17 cellular contexts compared by ENCODE assay signal in the genomic region with DNA sequence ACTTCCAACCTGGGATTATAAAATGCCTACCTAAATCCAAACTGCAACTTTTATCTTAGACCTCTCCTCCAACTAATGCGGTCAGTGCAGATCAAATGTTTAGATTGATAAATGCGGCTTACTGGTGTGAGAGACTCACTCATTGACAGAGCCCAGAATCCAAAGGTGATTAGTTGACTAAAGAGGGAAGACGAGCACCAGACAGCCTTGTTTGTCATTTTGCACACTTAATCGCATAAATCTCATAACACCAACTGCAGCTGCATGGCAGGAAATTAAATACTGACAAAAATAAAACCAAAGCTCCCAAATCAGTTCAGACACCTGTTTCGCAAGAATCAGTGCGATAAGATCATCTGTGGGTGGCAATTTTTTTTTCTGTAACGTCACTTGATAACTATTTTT. TPM values are rescaled to one million over a fixed set of nuclear protein-coding genes. Genes with fewer than 3 reads are reported as not detected.
DNase-seq lines count a peak whose midpoint lies in the region; ATAC-seq, FAIRE-seq and TF ChIP-seq lines count a peak whose summit lies in the region.
"Had no signal": no experiment of that assay in that cellular context is flagged by ENCODE, and none has a peak within 500 bp of the region (broad histone marks: within the 10 kb centered on the region; RNA-seq: fewer than 3 reads in every experiment).

No MANE protein-coding gene starts in this region.

- no peak overlapping the region for H3K9ac ChIP-seq in K562 (ENCODE audit: insufficient read depth in 1 of 2, low read depth in 2 of 2, low read length in 2 of 2)

- TF ChIP-seq RAD21 in A549 (conservative IDR thresholded peaks at IDR 0.05 in 1 of 2, IDR thresholded peaks at IDR 0.05 in 1 of 2) (no peak), K562 (CRISPR knock-in tag; conservative IDR thresholded peaks at IDR 0.05 in 1 of 2, IDR thresholded peaks at IDR 0.05 in 1 of 2) (no peak)

- H3K4me1 ChIP-seq in A549, result peaks cover 25% of the 10 kb centered on the region
- H3K4me1 ChIP-seq in K562 (replicated peaks in 1 of 2; ENCODE audit: control insufficient read depth in 2 of 2, insufficient read depth in 2 of 2, low read length in 2 of 2), result no peaks in the 10 kb centered on the region
- no peaks in the 10 kb centered on the region for H3K4me1 ChIP-seq in ovary (ENCODE audit: insufficient read depth)

- no peak overlapping the region for H3K4me3 ChIP-seq in A549
- no peak overlapping the region for H3K4me3 ChIP-seq in K562
- H3K4me3 ChIP-seq in ovary, result no peak overlapping the region

- no peak overlapping the region for H3K4me3 Mint-ChIP-seq in chondrocyte (ENCODE audit: unreplicated experiment)
- H3K4me3 Mint-ChIP-seq: CD14-positive monocyte, IgD-negative memory B cell had no signal

- DNase-seq in A549 (ENCODE audit: low read depth in 1 of 2, low spot score in 1 of 2) (no peak), EH (ENCODE audit: low read depth) (peak; percentile 11), NCI-H82 treated with DMSO at 0.1 percent for 48 hours (lab: John Stamatoyannopoulos, UW; ENCODE audit: unreplicated experiment) (peak; percentile 71), K562 (ENCODE audit: extremely low read depth in 1 of 4, low spot score in 3 of 4) (no peak), ovary (no peak), GM19238 (ENCODE audit: insufficient read length, low spot score) (no peak), chondrocyte (ENCODE audit: low spot score) (no peak)
- DNase-seq: Calu3, DMS79 treated with DMSO at 0.1 percent for 48 hours, HCEC 1CT, NCI-H446, SHP77 had no signal

- H3K9me1 ChIP-seq in K562 (ENCODE audit: control insufficient read depth, insufficient read depth, low read length), result no peaks in the 10 kb centered on the region

- peaks cover 4% of the 10 kb centered on the region for H3K27me3 Mint-ChIP-seq in chondrocyte (ENCODE audit: low read depth)

- no peak for TF ChIP-seq CTCF in A549 (IDR thresholded peaks at IDR 0.05)
- no peak for TF ChIP-seq CTCF in K562 (IDR thresholded peaks at IDR 0.05 in 2 of 3, conservative IDR thresholded peaks at IDR 0.05 in 1 of 3; ENCODE audit: insufficient read depth in 2 of 3, low read depth in 1 of 3, low read length in 3 of 3)
- TF ChIP-seq CTCF in ovary (IDR thresholded peaks at IDR 0.05), result no peak
- TF ChIP-seq CTCF in chondrocyte (IDR thresholded peaks at IDR 0.05), result no peak

- H3K27ac Mint-ChIP-seq in chondrocyte (ENCODE audit: unreplicated experiment), result no peak overlapping the region
- H3K27ac Mint-ChIP-seq: CD14-positive monocyte, IgD-negative memory B cell had no signal

- H3K4me1 Mint-ChIP-seq in chondrocyte (ENCODE audit: low read depth), result peaks cover 3% of the 10 kb centered on the region
- H3K4me1 Mint-ChIP-seq: CD14-positive monocyte, IgD-negative memory B cell had no signal

- no peaks in the 10 kb centered on the region for H3K36me3 ChIP-seq in K562 (ENCODE audit: control insufficient read depth, insufficient read depth, low read length)
- H3K36me3 ChIP-seq in ovary, result no peaks in the 10 kb centered on the region

- intact Hi-C loops in K562 (cut with micrococcal nuclease), result no loop called here
- intact Hi-C loops in ovary (cut with DNase I), result loop anchor here in 1 of 4 donors (10.0 kb wide), 1 partner anchor 140 kb away; no protein-coding TSS in a partner anchor

- H3K79me2 ChIP-seq in K562 (ENCODE audit: control insufficient read depth, insufficient read depth, low read length), result no peaks in the 10 kb centered on the region

- H4K20me1 ChIP-seq in K562 (replicated peaks; ENCODE audit: control insufficient read depth, insufficient read depth, low read length), result no peaks in the 10 kb centered on the region; the same call in 1 of the 2 replicates

- no peak overlapping the region for H2AFZ ChIP-seq in K562 (ENCODE audit: low read depth, low read length)

- in situ Hi-C loops in K562 (cut with MboI), result no loop called here

- H3K27ac ChIP-seq in A549, result no peak overlapping the region
- no peak overlapping the region for H3K27ac ChIP-seq in K562 (ENCODE audit: extremely low read depth, low read depth, low read length)
- H3K27ac ChIP-seq in ovary, result no peak overlapping the region

- no peak for ATAC-seq in A549
- no peak for ATAC-seq in K562
- no peak for ATAC-seq in GM19452 (IDR thresholded peaks at IDR 0.05; ENCODE audit: unreplicated experiment)

- POLR2A ChIA-PET in A549 (lab: Yijun Ruan, JAX), result no interaction called here
- POLR2A ChIA-PET in K562 (lab: Yijun Ruan, JAX), result no interaction called here

- CTCF ChIA-PET in A549 (lab: Yijun Ruan, JAX), result interaction anchor here (3.0 to 3.1 kb wide), 2 partner anchors 20 to 143 kb away, joined by 15 to 45 read pairs; no protein-coding TSS in a partner anchor
- CTCF ChIA-PET in K562 (lab: Yijun Ruan, JAX; ENCODE audit: low intra/inter-chr PET ratio), result no interaction called here

- peaks cover 18 to 21% of the 10 kb centered on the region in 2 experiments; a peak in 4 of 5 replicates for H3K27me3 ChIP-seq in K562 (ENCODE audit: control insufficient read depth in 2 of 2, insufficient read depth in 2 of 2, low read length in 2 of 2)
- no peaks in the 10 kb centered on the region for H3K27me3 ChIP-seq in ovary

- no peaks in the 10 kb centered on the region for H3K9me3 Mint-ChIP-seq in chondrocyte (ENCODE audit: low read depth)
- H3K9me3 Mint-ChIP-seq: CD14-positive monocyte, IgD-negative memory B cell had no signal

- no TSS peak for BruUV-seq in K562 (replicated peaks; lab: Mats Ljungman, UMichigan)

- no peaks in the 10 kb centered on the region for H3K9me3 ChIP-seq in A549
- H3K9me3 ChIP-seq in K562 (replicated peaks; ENCODE audit: control insufficient read depth, insufficient read depth, low read depth, low read length), result no peaks in the 10 kb centered on the region
- no peaks in the 10 kb centered on the region for H3K9me3 ChIP-seq in ovary

- H3K36me3 Mint-ChIP-seq in chondrocyte (ENCODE audit: low read depth), result no peaks in the 10 kb centered on the region
- H3K36me3 Mint-ChIP-seq: CD14-positive monocyte, IgD-negative memory B cell had no signal

- TF ChIP-seq POLR2A in A549 (IDR thresholded peaks at IDR 0.05; ENCODE audit: low read length), result no peak
- no peak for TF ChIP-seq POLR2A in K562 (conservative IDR thresholded peaks at IDR 0.05)
- no peak for TF ChIP-seq POLR2A in ovary (IDR thresholded peaks at IDR 0.05)

- FAIRE-seq in A549 (lab: Jason Lieb, UNC) (no peak), K562 (lab: Jason Lieb, UNC) (no peak)
- FAIRE-seq: RCC 7860 had no signal

- 64% methylated on average over 7 of the region's 7 CpGs for WGBS in A549 (ENCODE audit: missing lambda C conversion rate)
- 0% methylated on average over 7 of the region's 7 CpGs for WGBS in K562 (ENCODE audit: insufficient coverage, low coverage, missing lambda C conversion rate)
- 76 to 84% (median 76%) methylated on average over 7 of the region's 7 CpGs for WGBS in ovary, 3 donors

- H3K4me2 ChIP-seq in A549 (peak overlapping the region; percentile 74), K562 (ENCODE audit: insufficient read depth, low read length) (no peak overlapping the region)

- TF ChIP-seq EP300 in A549 (IDR thresholded peaks at IDR 0.05) (no peak), K562 (IDR thresholded peaks at IDR 0.05; ENCODE audit: low read length) (no peak), ovary (IDR thresholded peaks at IDR 0.05) (no peak)

TF ChIP-seq in A549, 52 proteins besides CTCF, POLR2A, EP300 and RAD21:
- TF ChIP-seq JUN (IDR thresholded peaks at IDR 0.05) (no peak), CEBPB (IDR thresholded peaks at IDR 0.05) (peak; percentile 56 to 80; a peak in 3 of 4 replicates), CHD2 (IDR thresholded peaks at IDR 0.05; ENCODE audit: low read length, partially characterized antibody) (no peak), GATA3 (IDR thresholded peaks at IDR 0.05; ENCODE audit: borderline replicate concordance) (0 out of 2 replicates have a peak, but pooled peaks have one; percentile 37)

TF ChIP-seq in K562, 482 proteins besides CTCF, POLR2A, EP300 and RAD21 (continues in another document):
- TF ChIP-seq EWSR1 (IDR thresholded peaks at IDR 0.05; ENCODE audit: borderline replicate concordance, low read depth, partially characterized antibody), result peak; percentile 33
- TF ChIP-seq CEBPG (CRISPR knock-in tag; IDR thresholded peaks at IDR 0.05), result no peak
- TF ChIP-seq CEBPG (tag; conservative IDR thresholded peaks at IDR 0.05 in 1 of 2, IDR thresholded peaks at IDR 0.05 in 1 of 2), result peak; percentile 45 to 77; a peak in 3 of 4 replicates

RNA-seq across cellular contexts. Expression of gene NACA2, which starts 35.9 kb away (rescaled TPM):
- polyA plus RNA-seq in A549 (2011; rRNA removed) (0.34 and 0.86 TPM in 2 replicates), A549 (2017; fragmentation: RNase III; extraction: RNeasy Plus Mini Kit Qiagen cat#74134 plus additional on column Dnase treatment) (0.39 to 0.70 TPM (median 0.40 TPM) in 3 replicates), K562 (2011; rRNA removed) (0.29 and 0.34 TPM in 2 replicates), K562 (2014; fragmentation: Illumina TruSeq; extraction: Trizol) (not detected in 2 replicates), K562 (2014; fragmentation: Nextera tagmentation; extraction: Ambion mirVana) (under 1 TPM; 0.13 to 0.23 TPM), K562 (2014; rRNA removed) (0.24 TPM in 1 of 2 replicates, not detected in the other), ovary (not detected)
- not detected in 2 replicates for polyA plus RNA-seq in A549 (2012; cell fraction: cytosol; rRNA removed)
- polyA plus RNA-seq in A549 (2012; cell fraction: nucleus; rRNA removed), result not detected in 2 replicates
- polyA minus RNA-seq in A549 (2011; rRNA and poly(A)+ RNA removed), result not detected in 2 replicates
- not detected in 2 replicates for total RNA-seq in K562 (2011; cell fraction: chromatin; rRNA removed; ENCODE audit: low replicate concordance)
- total RNA-seq in K562 (2011; cell fraction: nucleolus; rRNA removed), result not detected in 2 replicates
- not detected in 2 replicates for total RNA-seq in K562 (2011; cell fraction: nucleoplasm; rRNA removed)
- total RNA-seq in K562 (2014; rRNA removed) (0.23 TPM in 1 of 2 replicates, not detected in the other), K562 (2014; rRNA removed; fragmentation: Illumina TruSeq; extraction: Trizol) (not detected in 2 replicates), K562 (2015; rRNA removed; fragmentation: Illumina TruSeq; extraction: Trizol) (not detected in 2 replicates), K562 (2021) (not detected in 2 replicates), ovary (not detected), chondrocyte (not detected in 3 replicates)
- polyA plus RNA-seq in K562 (2011; cell fraction: cytosol; rRNA removed), result not detected in 2 replicates
- not detected in 2 replicates for polyA plus RNA-seq in K562 (2011; cell fraction: nucleus; rRNA removed)
- polyA plus RNA-seq in K562 (2012), result 0.28 and 0.35 TPM in 2 replicates
- polyA minus RNA-seq in K562 (2011; rRNA and poly(A)+ RNA removed), result 0.28 and 1.1 TPM in 2 replicates
- polyA minus RNA-seq in K562 (2011; cell fraction: cytosol; rRNA and poly(A)+ RNA removed), result not detected in 2 replicates
- polyA minus RNA-seq in K562 (2011; cell fraction: nucleus; rRNA and poly(A)+ RNA removed), result not detected in 2 replicates
- total RNA-seq: A172, Calu3 had no signal
- polyA plus RNA-seq: CD14-positive monocyte, IgD-negative memory B cell had no signal

Comparison
In these comparisons a context has a peak if more than half of its experiments do, and no peak if none do; other contexts are left out.
1. DNase-seq: peak in EH (single experiment) and NCI-H82 treated with DMSO at 0.1 percent for 48 hours (single experiment); none in A549 (0 of 2), K562 (0 of 4), ovary (0 of 5), GM19238 (single experiment) and chondrocyte (single experiment).
2. Of the 35 proteins assayed by ChIP-seq in both K562 and A549: peak only in K562: KDM1A; only in A549: CEBPB; in both: none; in neither: 33.